Comparison of ENCODE assay signal across 8 cellular contexts in genomic region chr1:33137800-33138199, GRCh38. TPM values are rescaled to one million over a fixed set of nuclear protein-coding genes. Genes with fewer than 3 reads are reported as not detected.
DNase-seq lines count a peak whose midpoint lies in the region; ATAC-seq and TF ChIP-seq lines count a peak whose summit lies in the region.

No MANE protein-coding gene starts in this region.

- no peak overlapping the region for H3K4me3 Mint-ChIP-seq in WTC11
- H3K4me3 Mint-ChIP-seq in osteocyte (ENCODE audit: unreplicated experiment), result no peak overlapping the region

- no peak for TF ChIP-seq EP300 in SK-N-SH (IDR thresholded peaks at IDR 0.05; ENCODE audit: borderline replicate concordance in 1 of 2, low read depth in 1 of 2, low read length in 1 of 2)

- no peaks in the 10 kb centered on the region for H3K27me3 ChIP-seq in SK-N-SH (ENCODE audit: insufficient read depth)

- H3K4me2 ChIP-seq in SK-N-SH, result no peak overlapping the region

- ATAC-seq in SK-N-SH treated with all-trans-retinoic acid at 6 μM for 48 hours, result no peak
- peak; percentile 68 for ATAC-seq in WTC11

- peak overlapping the region in 1 of 2 experiments; percentile 36; a peak in 1 of 4 replicates for H3K27ac ChIP-seq in SK-N-SH (ENCODE audit: low read depth in 2 of 2, low read length in 1 of 2)

- WGBS in SK-N-SH (ENCODE audit: low lambda C conversion rate), result 89% methylated on average over 7 of the region's 8 CpGs

- H3K4me1 ChIP-seq in SK-N-SH (ENCODE audit: control insufficient read depth in 1 of 2, insufficient read depth in 2 of 2, low read depth in 1 of 2, low read length in 1 of 2), result peaks cover 0 to 30% of the 10 kb centered on the region in 2 experiments; a peak in 1 of 4 replicates

- H3K4me3 ChIP-seq in SK-N-SH (ENCODE audit: low read depth in 2 of 2, low read length in 1 of 2) (no peak overlapping the region), epithelial cell of proximal tubule (ENCODE audit: low read depth, low read length) (no peak overlapping the region)

- no peaks in the 10 kb centered on the region for H3K9me3 ChIP-seq in SK-N-SH

- no peaks in the 10 kb centered on the region for H3F3A ChIP-seq in SK-N-SH (replicated peaks; ENCODE audit: insufficient read depth)

- DNase-seq in SK-N-SH, result peak; percentile 46
- DNase-seq in WTC11 (ENCODE audit: low spot score), result peak; percentile 86
- DNase-seq in epithelial cell of proximal tubule (ENCODE audit: low read depth), result no peak
- no peak for DNase-seq in osteocyte (ENCODE audit: extremely low spot score, unreplicated experiment)
- no peak for DNase-seq in glomerular visceral epithelial cell (ENCODE audit: extremely low spot score)
- DNase-seq in activated CD4-positive, CD25-positive, alpha-beta regulatory T cell (lab: John Stamatoyannopoulos, UW), result no peak
- no peak for DNase-seq in NCI-H774 (lab: John Stamatoyannopoulos, UW)

- H3K79me2 ChIP-seq in SK-N-SH (ENCODE audit: insufficient read depth), result no peaks in the 10 kb centered on the region

- H3K36me3 Mint-ChIP-seq in WTC11, result no peaks in the 10 kb centered on the region
- peaks cover 3% of the 10 kb centered on the region for H3K36me3 Mint-ChIP-seq in osteocyte (ENCODE audit: unreplicated experiment)

- no peaks in the 10 kb centered on the region for H3K27me3 Mint-ChIP-seq in WTC11 (ENCODE audit: low read depth)
- H3K27me3 Mint-ChIP-seq in osteocyte (ENCODE audit: unreplicated experiment), result no peaks in the 10 kb centered on the region

- H3K9me2 ChIP-seq in SK-N-SH, result no peaks in the 10 kb centered on the region

- CTCF ChIA-PET in SK-N-SH (lab: Yijun Ruan, JAX), result interaction anchor here (0.6 to 3.2 kb wide), 11 partner anchors 8 to 334 kb away, joined by 3 to 10 read pairs (median 5); partner anchors contain the start of gene TRIM62
- CTCF ChIA-PET in WTC11 (lab: Charles Lee), result interaction anchor here (0.6 to 8.6 kb wide), 54 partner anchors 9 to 617 kb away, joined by 3 to 117 read pairs (median 4); partner anchors contain the start of gene TRIM62

- H3K4me1 Mint-ChIP-seq in WTC11, result peaks cover 49% of the 10 kb centered on the region
- peaks cover 50% of the 10 kb centered on the region for H3K4me1 Mint-ChIP-seq in osteocyte (ENCODE audit: unreplicated experiment)

- no peak overlapping the region for H3K27ac Mint-ChIP-seq in WTC11
- no peak overlapping the region for H3K27ac Mint-ChIP-seq in osteocyte (ENCODE audit: unreplicated experiment)

- H3K9me3 Mint-ChIP-seq in WTC11 (no peaks in the 10 kb centered on the region), osteocyte (ENCODE audit: unreplicated experiment) (no peaks in the 10 kb centered on the region)

- POLR2A ChIA-PET in SK-N-SH (lab: Yijun Ruan, JAX), result interaction anchor here (1.6 kb wide), 1 partner anchor 11 kb away, joined by 5 read pairs; no protein-coding TSS in a partner anchor
- POLR2A ChIA-PET in WTC11 (lab: Charles Lee), result interaction anchor here (0.8 to 2.6 kb wide), 2 partner anchors 15 to 44 kb away, joined by 3 to 8 read pairs; partner anchors contain the start of gene TRIM62

- peak; percentile 10; the same call in 1 of the 2 replicates for TF ChIP-seq CTCF in SK-N-SH (IDR thresholded peaks at IDR 0.05)
- peak; percentile 61 for TF ChIP-seq CTCF in WTC11 (IDR thresholded peaks at IDR 0.05)
- peak; percentile 49 for TF ChIP-seq CTCF in epithelial cell of proximal tubule (conservative IDR thresholded peaks at IDR 0.05; ENCODE audit: low read depth, low read length)
- TF ChIP-seq CTCF in osteocyte (IDR thresholded peaks at IDR 0.05), result peak; percentile 62

- H3K36me3 ChIP-seq in SK-N-SH (replicated peaks in 1 of 2; ENCODE audit: control insufficient read depth in 1 of 2, insufficient read depth in 2 of 2, low read length in 1 of 2), result no peaks in the 10 kb centered on the region

- peak; percentile 18; the same call in 1 of the 2 replicates for TF ChIP-seq RAD21 in SK-N-SH (IDR thresholded peaks at IDR 0.05; ENCODE audit: low read length)

- no peaks in the 10 kb centered on the region for H4K20me1 ChIP-seq in SK-N-SH (ENCODE audit: insufficient read depth)

- no peak overlapping the region for H2AFZ ChIP-seq in SK-N-SH (ENCODE audit: low read depth)

- no peak overlapping the region for H3K9ac ChIP-seq in SK-N-SH

TF ChIP-seq in SK-N-SH, 30 proteins besides CTCF, POLR2A, EP300 and RAD21 (continues in another document):
- no peak for TF ChIP-seq SIN3A (IDR thresholded peaks at IDR 0.05; ENCODE audit: borderline replicate concordance, low read depth, low read length)
- TF ChIP-seq TEAD4 (IDR thresholded peaks at IDR 0.05; ENCODE audit: borderline replicate concordance, insufficient read depth), result no peak
- no peak for TF ChIP-seq USF2 (IDR thresholded peaks at IDR 0.05; ENCODE audit: borderline replicate concordance, low read depth, low read length)
- TF ChIP-seq IRF3 (IDR thresholded peaks at IDR 0.05; ENCODE audit: low read depth, low read length), result no peak

TF ChIP-seq in SK-N-SH treated with all-trans-retinoic acid at 6 μM for 48 hours, 23 proteins besides CTCF, POLR2A, EP300 and RAD21:
- TF ChIP-seq ESRRG (CRISPR knock-in tag; IDR thresholded peaks at IDR 0.05), result no peak
- no peak for TF ChIP-seq ZNF565 (CRISPR knock-in tag; conservative IDR thresholded peaks at IDR 0.05; ENCODE audit: low read depth)
- TF ChIP-seq ZNF8 (CRISPR knock-in tag; IDR thresholded peaks at IDR 0.05), result no peak
- no peak for TF ChIP-seq GLIS3 (CRISPR knock-in tag; IDR thresholded peaks at IDR 0.05)
- no peak for TF ChIP-seq SNAI2 (CRISPR knock-in tag; IDR thresholded peaks at IDR 0.05)
- TF ChIP-seq CSDC2 (CRISPR knock-in tag; IDR thresholded peaks at IDR 0.05), result no peak
- no peak for TF ChIP-seq PPARA (CRISPR knock-in tag; IDR thresholded peaks at IDR 0.05; ENCODE audit: borderline replicate concordance)
- no peak for TF ChIP-seq TCF4 (CRISPR knock-in tag; IDR thresholded peaks at IDR 0.05; ENCODE audit: borderline replicate concordance)

TF ChIP-seq in WTC11, 78 proteins besides CTCF, POLR2A, EP300 and RAD21:
- TF ChIP-seq ETV6 (CRISPR knock-in tag; IDR thresholded peaks at IDR 0.05) (peak; percentile 50; the same call in 1 of the 2 replicates), PRDM15 (CRISPR knock-in tag; IDR thresholded peaks at IDR 0.05) (no peak)

RNA-seq across cellular contexts. Expression of gene TRIM62, which starts 44.0 kb away (rescaled TPM):
- polyA plus RNA-seq in SK-N-SH (2012; rRNA removed), result 2.5 and 4.4 TPM in 2 replicates
- 1.8 and 2.7 TPM in 2 replicates for polyA plus RNA-seq in SK-N-SH (2012; cell fraction: cytosol; rRNA removed)
- 8.0 and 8.7 TPM in 2 replicates for polyA plus RNA-seq in SK-N-SH (2012; cell fraction: nucleus; rRNA removed)
- 10.7 to 13.6 TPM (median 11.0 TPM) in 3 replicates for total RNA-seq in WTC11 (2021)
- total RNA-seq in epithelial cell of proximal tubule, result 1.4 and 3.2 TPM in 2 replicates
- 71.8 and 78.7 TPM in 2 replicates for total RNA-seq in osteocyte

RNA-seq across cellular contexts. Expression of gene AZIN2, which starts 56.8 kb away (rescaled TPM):
- 17.8 and 20.6 TPM in 2 replicates for polyA plus RNA-seq in SK-N-SH (2012; rRNA removed)
- polyA plus RNA-seq in SK-N-SH (2012; cell fraction: cytosol; rRNA removed), result 9.1 and 13.7 TPM in 2 replicates
- polyA plus RNA-seq in SK-N-SH (2012; cell fraction: nucleus; rRNA removed), result 50.0 and 58.2 TPM in 2 replicates
- total RNA-seq in WTC11 (2021) (0.89 to 1.7 TPM (median 1.1 TPM) in 3 replicates), epithelial cell of proximal tubule (0.98 and 9.6 TPM in 2 replicates), osteocyte (8.0 and 10.4 TPM in 2 replicates)

Comparison
In these comparisons a context has a peak if more than half of its experiments do, and no peak if none do; other contexts are left out.
1. DNase-seq: peak in SK-N-SH (single experiment) and WTC11 (single experiment); none in epithelial cell of proximal tubule (single experiment), osteocyte (single experiment), glomerular visceral epithelial cell (single experiment), activated CD4-positive, CD25-positive, alpha-beta regulatory T cell (0 of 4) and NCI-H774 (single experiment).
2. CTCF ChIP-seq: peak in every context shown above with its lines; median percentile 62 in osteocyte; 61 in WTC11; 49 in epithelial cell of proximal tubule; 10 in SK-N-SH.
3. Of the 6 proteins assayed by ChIP-seq in both WTC11 and SK-N-SH: peak only in WTC11: none; only in SK-N-SH: none; in both: CTCF; in neither: 5.